In genomic region chr14:51056431-51056830, GRCh38 we compare ENCODE assay signal across 29 cellular contexts. TPM values are rescaled to one million over a fixed set of nuclear protein-coding genes. Genes with fewer than 3 reads are reported as not detected.
"Had no signal": no experiment of that assay in that cellular context is flagged by ENCODE, and none has a peak within 500 bp of the region (broad histone marks: within the 10 kb centered on the region; RNA-seq: fewer than 3 reads in every experiment).

No MANE protein-coding gene starts in this region.

- H3K4me3 Mint-ChIP-seq: activated CD4-positive, alpha-beta memory T cell treated with anti-CD3 and anti-CD28 coated beads for 36 hours; activated CD4-positive, alpha-beta T cell treated with anti-CD3 and anti-CD28 coated beads for 36 hours; activated CD8-positive, alpha-beta memory T cell treated with anti-CD3 and anti-CD28 coated beads, Interleukin-2, amount 10 ng/mL, durations not matched to agents 7 days and 5 days; activated naive CD4-positive, alpha-beta T cell treated with anti-CD3 and anti-CD28 coated beads, Interleukin-2, amount 50 U/mL, for 24 hours; activated naive CD8-positive, alpha-beta T cell treated with anti-CD3 and anti-CD28 coated beads, Interleukin-2, amount 10 ng/mL, durations not matched to agents 7 days and 5 days; activated T-cell treated with anti-CD3 and anti-CD28 coated beads, Interleukin-2, amount 50 U/mL, for 72 hours; activated T-helper 17 cell treated with anti-CD3 and anti-CD28 coated beads, Interleukin-2, amount 50 U/mL, for 72 hours; WTC11 had no signal

- H3K9me3 ChIP-seq: ascending aorta, breast epithelium, SJSA1 had no signal

- H3K27ac ChIP-seq: ascending aorta, breast epithelium, KMS-11, SJSA1 had no signal

- H3K9ac ChIP-seq: KMS-11 had no signal

- H3K27me3 ChIP-seq: ascending aorta, breast epithelium had no signal

- H3K36me3 Mint-ChIP-seq: activated CD4-positive, alpha-beta memory T cell treated with anti-CD3 and anti-CD28 coated beads for 36 hours; activated CD8-positive, alpha-beta memory T cell treated with anti-CD3 and anti-CD28 coated beads, Interleukin-2, amount 10 ng/mL, durations not matched to agents 7 days and 5 days; activated naive CD4-positive, alpha-beta T cell treated with anti-CD3 and anti-CD28 coated beads, Interleukin-2, amount 50 U/mL, for 24 hours; activated naive CD8-positive, alpha-beta T cell treated with anti-CD3 and anti-CD28 coated beads, Interleukin-2, amount 10 ng/mL, durations not matched to agents 7 days and 5 days; WTC11 had no signal

- H3K27ac Mint-ChIP-seq: activated CD4-positive, alpha-beta memory T cell treated with anti-CD3 and anti-CD28 coated beads for 36 hours; activated CD4-positive, alpha-beta T cell treated with anti-CD3 and anti-CD28 coated beads for 36 hours; activated CD8-positive, alpha-beta memory T cell treated with anti-CD3 and anti-CD28 coated beads, Interleukin-2, amount 10 ng/mL, durations not matched to agents 7 days and 5 days; activated naive CD4-positive, alpha-beta T cell treated with anti-CD3 and anti-CD28 coated beads, Interleukin-2, amount 50 U/mL, for 24 hours; activated naive CD8-positive, alpha-beta T cell treated with anti-CD3 and anti-CD28 coated beads, Interleukin-2, amount 10 ng/mL, durations not matched to agents 7 days and 5 days; activated T-cell treated with anti-CD3 and anti-CD28 coated beads, Interleukin-2, amount 50 U/mL, for 72 hours; activated T-helper 17 cell treated with anti-CD3 and anti-CD28 coated beads, Interleukin-2, amount 50 U/mL, for 72 hours; WTC11 had no signal

- H3K4me1 Mint-ChIP-seq: activated CD4-positive, alpha-beta T cell treated with anti-CD3 and anti-CD28 coated beads for 36 hours; activated CD8-positive, alpha-beta memory T cell treated with anti-CD3 and anti-CD28 coated beads, Interleukin-2, amount 10 ng/mL, durations not matched to agents 7 days and 5 days; activated naive CD4-positive, alpha-beta T cell treated with anti-CD3 and anti-CD28 coated beads, Interleukin-2, amount 50 U/mL, for 24 hours; activated naive CD8-positive, alpha-beta T cell treated with anti-CD3 and anti-CD28 coated beads, Interleukin-2, amount 10 ng/mL, durations not matched to agents 7 days and 5 days; activated T-helper 17 cell treated with anti-CD3 and anti-CD28 coated beads, Interleukin-2, amount 50 U/mL, for 72 hours; WTC11 had no signal

- DNase-seq: activated CD4-positive, alpha-beta memory T cell treated with anti-CD3 and anti-CD28 coated beads for 36 hours; activated CD4-positive, alpha-beta T cell treated with anti-CD3 and anti-CD28 coated beads for 36 hours; activated CD4-positive, alpha-beta T cell treated with anti-CD3 and anti-CD28 coated beads, Interleukin-2, amount 50 U/mL, for 1 hour; activated CD8-positive, alpha-beta memory T cell treated with anti-CD3 and anti-CD28 coated beads, Interleukin-2, amount 10 ng/mL, durations not matched to agents 7 days and 5 days; activated effector memory CD4-positive, alpha-beta T cell treated with anti-CD3 and anti-CD28 coated beads, Interleukin-2, amount 50 U/mL, for 16 hours; activated naive CD4-positive, alpha-beta T cell; activated naive CD8-positive, alpha-beta T cell treated with anti-CD3 and anti-CD28 coated beads, Interleukin-2, amount 10 ng/mL, durations not matched to agents 7 days and 5 days; activated T-cell treated with anti-CD3 and anti-CD28 coated beads, Interleukin-2, amount 50 U/mL, for 1 hour; activated T-cell treated with anti-CD3 and anti-CD28 coated beads, Interleukin-2, amount 50 U/mL, for 72 hours; amygdala; NCI-H1092 treated with DMSO at 0.1 percent for 48 hours; NCI-H146; NCI-H187; NCI-H2029 treated with DMSO at 0.1 percent for 48 hours; NCI-H2171 treated with DMSO at 0.1 percent for 48 hours; NCI-H2227 treated with DMSO at 0.1 percent for 48 hours; NCI-H446; NCI-H510A treated with DMSO at 0.1 percent for 48 hours; NCI-H774; SHP77 treated with DMSO at 0.1 percent for 48 hours had no signal

- H3K4me1 ChIP-seq: ascending aorta, breast epithelium, SJSA1 had no signal

- ATAC-seq: activated CD4-positive, alpha-beta T cell treated with anti-CD3 and anti-CD28 coated beads for 36 hours; activated CD4-positive, CD25-positive, alpha-beta regulatory T cell treated with anti-CD3 and anti-CD28 coated beads, Interleukin-2, amount 50 U/mL, for 24 hours; activated CD8-positive, alpha-beta memory T cell treated with anti-CD3 and anti-CD28 coated beads, Interleukin-2, amount 10 ng/mL, durations not matched to agents 7 days and 5 days; activated T-cell treated with anti-CD3 and anti-CD28 coated beads, Interleukin-2, amount 50 U/mL, for 72 hours; activated T-helper 17 cell treated with anti-CD3 and anti-CD28 coated beads, Interleukin-2, amount 50 U/mL, for 72 hours; Panc1; WTC11 had no signal

- H3K4me3 ChIP-seq: ascending aorta, breast epithelium, SJSA1 had no signal

- H3K27me3 Mint-ChIP-seq: activated CD4-positive, alpha-beta T cell treated with anti-CD3 and anti-CD28 coated beads for 36 hours; activated naive CD8-positive, alpha-beta T cell treated with anti-CD3 and anti-CD28 coated beads, Interleukin-2, amount 10 ng/mL, durations not matched to agents 7 days and 5 days had no signal

- H3K9me3 Mint-ChIP-seq: activated CD4-positive, alpha-beta memory T cell treated with anti-CD3 and anti-CD28 coated beads for 36 hours; activated naive CD4-positive, alpha-beta T cell treated with anti-CD3 and anti-CD28 coated beads, Interleukin-2, amount 50 U/mL, for 24 hours; activated naive CD8-positive, alpha-beta T cell treated with anti-CD3 and anti-CD28 coated beads, Interleukin-2, amount 10 ng/mL, durations not matched to agents 7 days and 5 days; activated T-cell treated with anti-CD3 and anti-CD28 coated beads, Interleukin-2, amount 50 U/mL, for 72 hours; activated T-helper 17 cell treated with anti-CD3 and anti-CD28 coated beads, Interleukin-2, amount 50 U/mL, for 72 hours had no signal

- H3K36me3 ChIP-seq: ascending aorta, breast epithelium, SJSA1 had no signal

- H3K4me2 ChIP-seq: KMS-11 had no signal

RNA-seq across cellular contexts. Expression of gene TRIM9, which starts 38.5 kb away (rescaled TPM):
- total RNA-seq: SJSA1 had no signal
